ENCODE assay signal across 30 cellular contexts in the genomic region with DNA sequence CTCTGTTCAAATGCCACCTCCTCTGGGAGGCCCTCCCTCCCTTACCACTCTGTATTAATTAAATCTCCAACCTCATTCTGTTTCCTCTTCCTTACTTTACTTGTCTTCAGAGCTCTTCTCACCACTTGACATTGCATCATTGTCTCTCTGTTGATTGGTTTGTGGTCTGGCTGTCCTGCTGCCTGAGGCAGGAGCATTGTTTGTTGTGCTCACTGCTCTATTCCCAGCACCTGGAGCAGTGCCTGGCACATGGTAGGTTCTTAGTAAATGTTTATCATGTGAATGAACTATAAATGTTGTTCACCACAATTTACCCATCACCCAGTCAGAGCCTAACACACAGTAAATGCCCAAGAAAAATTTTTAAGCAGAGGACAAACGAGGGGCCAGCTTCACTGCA. TPM values are rescaled to one million over a fixed set of nuclear protein-coding genes. Genes with fewer than 3 reads are reported as not detected.
DNase-seq lines count a peak whose midpoint lies in the region; ATAC-seq, FAIRE-seq and TF ChIP-seq lines count a peak whose summit lies in the region.
"Had no signal": no experiment of that assay in that cellular context is flagged by ENCODE, and none has a peak within 500 bp of the region (broad histone marks: within the 10 kb centered on the region; RNA-seq: fewer than 3 reads in every experiment).

No MANE protein-coding gene starts in this region.

- no peaks in the 10 kb centered on the region for H3K4me1 ChIP-seq in K562 (replicated peaks in 1 of 2; ENCODE audit: control insufficient read depth in 2 of 2, insufficient read depth in 2 of 2, low read length in 2 of 2)

- H3K27me3 ChIP-seq in K562 (ENCODE audit: control insufficient read depth in 2 of 2, insufficient read depth in 2 of 2, low read length in 2 of 2) (no peaks in the 10 kb centered on the region), layer of hippocampus (ENCODE audit: control insufficient read depth, insufficient read depth, low read length) (no peaks in the 10 kb centered on the region)
- no peaks in the 10 kb centered on the region for H3K27me3 ChIP-seq in CD4-positive, alpha-beta T cell (ENCODE audit: control insufficient read depth, insufficient read depth, low read length)
- H3K27me3 ChIP-seq: BLaER1, cardiac muscle cell, dorsolateral prefrontal cortex, thyroid gland had no signal

- no peaks in the 10 kb centered on the region for H3K79me2 ChIP-seq in K562 (ENCODE audit: control insufficient read depth, insufficient read depth, low read length)

- no peak for TF ChIP-seq EP300 in K562 (IDR thresholded peaks at IDR 0.05; ENCODE audit: low read length)

- intact Hi-C loops in K562 (cut with micrococcal nuclease): no loop called here
- intact Hi-C loops in CD4-positive, alpha-beta T cell (cut with DNase I, micrococcal nuclease): no loop called here

- 7% methylated on average over 1 of the region's 1 CpG for WGBS in K562 (ENCODE audit: insufficient coverage, low coverage, missing lambda C conversion rate)

- H3K4me3 Mint-ChIP-seq in CD4-positive, alpha-beta T cell: no peak overlapping the region
- H3K4me3 Mint-ChIP-seq: mesothelial cell of epicardium; natural killer cell treated with Interleukin-12 subunit alpha and Interleukin-12 subunit beta and Interleukin-15 and Interleukin-18, amount 100 ng/mL, for 72 hours; T-helper 1 cell treated with Interleukin-12 subunit alpha and Interleukin-12 subunit beta and Interleukin-4 antibody, amounts not matched to agents 30 μg/mL and 1 μg/mL, for 36 hours had no signal

- TF ChIP-seq POLR2A in K562 (conservative IDR thresholded peaks at IDR 0.05): no peak

- no peak for FAIRE-seq in K562 (lab: Jason Lieb, UNC)
- FAIRE-seq: HepG2 had no signal

- DNase-seq in SKM-1 treated with dmso at 0.1 percent for 144 hours (lab: John Stamatoyannopoulos, UW; ENCODE audit: unreplicated experiment) (peak; percentile 47), SKM-1 (lab: John Stamatoyannopoulos, UW; ENCODE audit: unreplicated experiment) (no peak), MV-4-11 (lab: John Stamatoyannopoulos, UW) (peak; percentile 44), K562 (ENCODE audit: extremely low read depth in 1 of 4, low spot score in 3 of 4) (no peak), G401 (ENCODE audit: low spot score) (no peak), NCI-H1417 treated with DMSO at 0.1 percent for 48 hours (lab: John Stamatoyannopoulos, UW) (no peak)
- DNase-seq in CD4-positive, alpha-beta T cell: no peak
- DNase-seq: activated CD4-positive, alpha-beta T cell treated with anti-CD3 and anti-CD28 coated beads, Interleukin-2, amount 50 U/mL, for 4 hours; activated effector memory CD4-positive, alpha-beta T cell treated with Interleukin-2 at 50 U/mL for 16 hours; Calu3; dorsolateral prefrontal cortex; EL; foreskin melanocyte; NCI-H2081; NCI-H510A; stimulated activated CD4-positive, alpha-beta T cell treated with anti-CD3 and anti-CD28 coated beads, Interleukin-2, amount 100 ng/mL, for 24 hours; stimulated activated naive CD4-positive, alpha-beta T cell; thyroid gland had no signal

- in situ Hi-C loops in K562 (cut with MboI): loop anchor here (25.0 kb wide), 1 partner anchor 356 kb away; a partner anchor contains a TSS
- in situ Hi-C loops in G401 (cut with HindIII; ENCODE audit: low sequenced_read_pairs): no loop called here

- H3K27ac Mint-ChIP-seq in CD4-positive, alpha-beta T cell: no peak overlapping the region
- H3K27ac Mint-ChIP-seq: mesothelial cell of epicardium; natural killer cell treated with Interleukin-12 subunit alpha and Interleukin-12 subunit beta and Interleukin-15 and Interleukin-18, amount 100 ng/mL, for 72 hours; T-helper 1 cell treated with Interleukin-12 subunit alpha and Interleukin-12 subunit beta and Interleukin-4 antibody, amounts not matched to agents 30 μg/mL and 1 μg/mL, for 36 hours had no signal

- H3K4me3 ChIP-seq in K562: no peak overlapping the region
- H3K4me3 ChIP-seq: BLaER1, cardiac muscle cell, dorsolateral prefrontal cortex, skin epidermis, thyroid gland had no signal

- H3K27me3 Mint-ChIP-seq in CD4-positive, alpha-beta T cell: no peaks in the 10 kb centered on the region

- TF ChIP-seq CTCF in K562 (IDR thresholded peaks at IDR 0.05 in 2 of 3, conservative IDR thresholded peaks at IDR 0.05 in 1 of 3; ENCODE audit: insufficient read depth in 2 of 3, low read depth in 1 of 3, low read length in 3 of 3): no peak
- no peak for TF ChIP-seq CTCF in CD4-positive, alpha-beta T cell (IDR thresholded peaks at IDR 0.05)

- H3K9ac ChIP-seq in K562 (ENCODE audit: insufficient read depth in 1 of 2, low read depth in 2 of 2, low read length in 2 of 2): no peak overlapping the region
- H3K9ac ChIP-seq: BLaER1 had no signal

- H2AFZ ChIP-seq in K562 (ENCODE audit: low read depth, low read length): no peak overlapping the region

- no peaks in the 10 kb centered on the region for H4K20me1 ChIP-seq in K562 (replicated peaks; ENCODE audit: control insufficient read depth, insufficient read depth, low read length)
- H4K20me1 ChIP-seq: BLaER1 had no signal

- no peak for ATAC-seq in K562
- no peak for ATAC-seq in CD4-positive, alpha-beta T cell (ENCODE audit: poor library complexity)
- ATAC-seq: HepG2; natural killer cell treated with Interleukin-12 subunit alpha and Interleukin-12 subunit beta and Interleukin-15 and Interleukin-18, amount 100 ng/mL, for 72 hours had no signal

- no peaks in the 10 kb centered on the region for H3K36me3 Mint-ChIP-seq in CD4-positive, alpha-beta T cell (ENCODE audit: low read depth)
- H3K36me3 Mint-ChIP-seq: natural killer cell treated with Interleukin-12 subunit alpha and Interleukin-12 subunit beta and Interleukin-15 and Interleukin-18, amount 100 ng/mL, for 72 hours had no signal

- H3K9me1 ChIP-seq in K562 (ENCODE audit: control insufficient read depth, insufficient read depth, low read length): no peaks in the 10 kb centered on the region

- BruUV-seq in K562 (replicated peaks; lab: Mats Ljungman, UMichigan): no TSS peak

- no peaks in the 10 kb centered on the region for H3K36me3 ChIP-seq in K562 (ENCODE audit: control insufficient read depth, insufficient read depth, low read length)
- H3K36me3 ChIP-seq: BLaER1, cardiac muscle cell, thyroid gland had no signal

- H3K4me2 ChIP-seq in K562 (ENCODE audit: insufficient read depth, low read length): no peak overlapping the region
- H3K4me2 ChIP-seq: BLaER1 had no signal

- H3K9me3 ChIP-seq in K562 (replicated peaks; ENCODE audit: control insufficient read depth, insufficient read depth, low read depth, low read length): no peaks in the 10 kb centered on the region
- no peaks in the 10 kb centered on the region for H3K9me3 ChIP-seq in CD4-positive, alpha-beta T cell (ENCODE audit: control insufficient read depth, low read length)
- H3K9me3 ChIP-seq: thyroid gland had no signal

- POLR2A ChIA-PET in K562 (lab: Yijun Ruan, JAX): no interaction called here
- POLR2A ChIA-PET in CD4-positive, alpha-beta T cell (lab: Charles Lee): no interaction called here

- CTCF ChIA-PET in K562 (lab: Yijun Ruan, JAX; ENCODE audit: low intra/inter-chr PET ratio): no interaction called here
- CTCF ChIA-PET in CD4-positive, alpha-beta T cell (lab: Charles Lee): no interaction called here

- H3K27ac ChIP-seq in K562 (ENCODE audit: extremely low read depth, low read depth, low read length): no peak overlapping the region
- H3K27ac ChIP-seq in layer of hippocampus (ENCODE audit: low read depth, low read length): peak overlapping the region; percentile 44
- H3K27ac ChIP-seq in CD4-positive, alpha-beta T cell (ENCODE audit: low read depth, low read length): no peak overlapping the region
- H3K27ac ChIP-seq: BLaER1, cardiac muscle cell, skin epidermis, thyroid gland, VCaP had no signal

- no peaks in the 10 kb centered on the region for H3K9me3 Mint-ChIP-seq in CD4-positive, alpha-beta T cell
- H3K9me3 Mint-ChIP-seq: natural killer cell treated with Interleukin-12 subunit alpha and Interleukin-12 subunit beta and Interleukin-15 and Interleukin-18, amount 100 ng/mL, for 72 hours; T-helper 1 cell treated with Interleukin-12 subunit alpha and Interleukin-12 subunit beta and Interleukin-4 antibody, amounts not matched to agents 30 μg/mL and 1 μg/mL, for 36 hours had no signal

- no peak for TF ChIP-seq RAD21 in K562 (CRISPR knock-in tag; conservative IDR thresholded peaks at IDR 0.05 in 1 of 2, IDR thresholded peaks at IDR 0.05 in 1 of 2)

- H3K4me1 Mint-ChIP-seq in CD4-positive, alpha-beta T cell (ENCODE audit: low read depth): peaks cover 5% of the 10 kb centered on the region
- H3K4me1 Mint-ChIP-seq: mesothelial cell of epicardium had no signal

TF ChIP-seq in K562, 482 proteins besides CTCF, POLR2A, EP300 and RAD21 (continues in another document):
- TF ChIP-seq CEBPG (CRISPR knock-in tag; IDR thresholded peaks at IDR 0.05) (no peak), CEBPG (tag; conservative IDR thresholded peaks at IDR 0.05 in 1 of 2, IDR thresholded peaks at IDR 0.05 in 1 of 2) (peak in 1 of 2 experiments; percentile 17; a peak in 1 of 4 replicates)

RNA-seq across cellular contexts. Expression of a gene that starts 6.7 kb away (rescaled TPM):
- total RNA-seq in K562 (2011; cell fraction: chromatin; rRNA removed; ENCODE audit: low replicate concordance): not detected in 2 replicates
- not detected in 2 replicates for total RNA-seq in K562 (2011; cell fraction: nucleolus; rRNA removed)
- total RNA-seq in K562 (2011; cell fraction: nucleoplasm; rRNA removed): not detected in 2 replicates
- total RNA-seq in K562 (2014; rRNA removed): not detected in 2 replicates
- total RNA-seq in K562 (2014; rRNA removed; fragmentation: Illumina TruSeq; extraction: Trizol): not detected in 2 replicates
- total RNA-seq in K562 (2015; rRNA removed; fragmentation: Illumina TruSeq; extraction: Trizol): not detected in 2 replicates
- not detected in 2 replicates for total RNA-seq in K562 (2021)
- not detected in 2 replicates for polyA plus RNA-seq in K562 (2011; rRNA removed)
- polyA plus RNA-seq in K562 (2011; cell fraction: cytosol; rRNA removed): not detected in 2 replicates
- not detected in 2 replicates for polyA plus RNA-seq in K562 (2011; cell fraction: nucleus; rRNA removed)
- polyA plus RNA-seq in K562 (2012): not detected in 2 replicates
- polyA plus RNA-seq in K562 (2014; fragmentation: Illumina TruSeq; extraction: Trizol): not detected in 2 replicates
- not detected for polyA plus RNA-seq in K562 (2014; fragmentation: Nextera tagmentation; extraction: Ambion mirVana)
- polyA plus RNA-seq in K562 (2014; rRNA removed): not detected in 2 replicates
- polyA minus RNA-seq in K562 (2011; rRNA and poly(A)+ RNA removed): not detected in 2 replicates
- polyA minus RNA-seq in K562 (2011; cell fraction: cytosol; rRNA and poly(A)+ RNA removed): not detected in 2 replicates
- polyA minus RNA-seq in K562 (2011; cell fraction: nucleus; rRNA and poly(A)+ RNA removed): not detected in 2 replicates
- total RNA-seq in G401 (2014; rRNA removed; shearing (Covaris generic)): not detected in 2 replicates
- not detected for total RNA-seq in CD4-positive, alpha-beta T cell
- total RNA-seq: A673; Calu3; cardiac muscle cell; epithelial cell of proximal tubule; HepG2; kidney epithelial cell; mesothelial cell of epicardium; natural killer cell treated with Interleukin-12 subunit alpha and Interleukin-12 subunit beta and Interleukin-15 and Interleukin-18, amount 100 ng/mL, for 72 hours; thyroid gland had no signal
- polyA plus RNA-seq: cardiac muscle cell, HepG2 had no signal

Comparison
In these comparisons a context has a peak if more than half of its experiments do, and no peak if none do; other contexts are left out.
1. DNase-seq: peak in SKM-1 treated with dmso at 0.1 percent for 144 hours (single experiment) and MV-4-11 (single experiment); none in SKM-1 (single experiment), K562 (0 of 4), G401 (single experiment), CD4-positive, alpha-beta T cell (0 of 10) and NCI-H1417 treated with DMSO at 0.1 percent for 48 hours (single experiment).